ENCODE assay signal across 33 cellular contexts in the genomic region with DNA sequence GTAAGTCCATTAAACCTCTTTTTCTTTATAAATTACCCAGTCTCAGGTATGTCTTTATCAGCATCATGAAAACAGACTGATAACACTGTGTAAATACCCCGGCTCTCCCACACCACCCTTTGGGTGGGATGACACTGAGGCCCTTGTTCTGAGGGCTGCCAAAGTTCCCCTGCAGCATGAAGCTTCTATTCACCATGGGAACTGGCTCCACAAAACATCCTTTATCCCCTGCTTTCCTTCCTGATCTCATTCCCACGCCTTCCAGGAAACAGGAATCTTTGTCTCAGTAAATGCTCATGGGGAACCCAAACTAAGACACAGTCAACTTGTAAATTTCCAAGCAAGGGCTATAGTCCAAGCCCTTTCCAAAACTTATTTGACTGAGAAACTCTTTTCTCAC.
"Had no signal": no experiment of that assay in that cellular context is flagged by ENCODE, and none has a peak within 500 bp of the region (broad histone marks: within the 10 kb centered on the region; RNA-seq: fewer than 3 reads in every experiment).

No MANE protein-coding gene starts in this region.

- H3K4me3 ChIP-seq: K562, Peyer's patch had no signal

- H3K36me3 Mint-ChIP-seq: activated naive CD8-positive, alpha-beta T cell treated with anti-CD3 and anti-CD28 coated beads for 36 hours had no signal

- H3K4me3 Mint-ChIP-seq: activated CD8-positive, alpha-beta T cell treated with anti-CD3 and anti-CD28 coated beads for 36 hours; activated naive CD8-positive, alpha-beta T cell treated with anti-CD3 and anti-CD28 coated beads for 36 hours; activated T-cell treated with anti-CD3 and anti-CD28 coated beads, Interleukin-2, amount 50 U/mL, for 72 hours; activated T-helper 17 cell treated with anti-CD3 and anti-CD28 coated beads, Interleukin-2, amount 50 U/mL, for 72 hours had no signal

- DNase-seq: activated CD4-positive, alpha-beta T cell treated with anti-CD3 and anti-CD28 coated beads for 1 hour; activated CD4-positive, alpha-beta T cell treated with anti-CD3 and anti-CD28 coated beads for 48 hours; activated CD4-positive, CD25-positive, alpha-beta regulatory T cell; activated CD8-positive, alpha-beta T cell treated with anti-CD3 and anti-CD28 coated beads for 36 hours; activated effector memory CD4-positive, alpha-beta T cell treated with anti-CD3 and anti-CD28 coated beads, Interleukin-2, amount 50 U/mL, for 16 hours; activated naive CD4-positive, alpha-beta T cell; activated naive CD4-positive, alpha-beta T cell treated with anti-CD3 and anti-CD28 coated beads, Interleukin-2, amount 50 U/mL, for 16 hours; activated naive CD8-positive, alpha-beta T cell treated with anti-CD3 and anti-CD28 coated beads for 36 hours; activated T-cell treated with anti-CD3 and anti-CD28 coated beads, Interleukin-2, amount 50 U/mL, for 1 hour; activated T-cell treated with anti-CD3 and anti-CD28 coated beads, Interleukin-2, amount 50 U/mL, for 72 hours; amniotic stem cell; aorta; brain microvascular endothelial cell; NCI-H1092 treated with DMSO at 0.1 percent for 48 hours; NCI-H1417 treated with DMSO at 0.1 percent for 48 hours; NCI-H187 treated with DMSO at 0.1 percent for 48 hours; NCI-H2081; NCI-H345; NCI-H510A; NCI-H526; NCI-H748 treated with DMSO at 0.1 percent for 48 hours; NK-92 treated with Interleukin-12 subunit alpha and Interleukin-12 subunit beta, amount 100 ng/mL, for 24 hours; PC-3; Peyer's patch; SIG-M5; SW 1271; T-helper 1 cell; T1000; WERI-Rb-1 had no signal

- H3K27ac ChIP-seq: brain microvascular endothelial cell, Peyer's patch, RWPE1, WERI-Rb-1 had no signal

- H3K9me3 ChIP-seq: Peyer's patch had no signal

- ATAC-seq: activated CD8-positive, alpha-beta T cell treated with anti-CD3 and anti-CD28 coated beads for 36 hours; activated T-cell treated with anti-CD3 and anti-CD28 coated beads, Interleukin-2, amount 50 U/mL, for 72 hours; activated T-helper 17 cell treated with anti-CD3 and anti-CD28 coated beads, Interleukin-2, amount 50 U/mL, for 72 hours; K562; PC-3; Right ventricle myocardium inferior had no signal

- H3K27me3 Mint-ChIP-seq: activated naive CD8-positive, alpha-beta T cell treated with anti-CD3 and anti-CD28 coated beads for 36 hours had no signal

- H3K4me1 Mint-ChIP-seq: activated naive CD8-positive, alpha-beta T cell treated with anti-CD3 and anti-CD28 coated beads for 36 hours; activated T-helper 17 cell treated with anti-CD3 and anti-CD28 coated beads, Interleukin-2, amount 50 U/mL, for 72 hours had no signal

- H3K36me3 ChIP-seq: brain microvascular endothelial cell, Peyer's patch, WERI-Rb-1 had no signal

- FAIRE-seq: K562 had no signal

- H3K9me3 Mint-ChIP-seq: activated T-helper 17 cell treated with anti-CD3 and anti-CD28 coated beads, Interleukin-2, amount 50 U/mL, for 72 hours had no signal

- H3K27me3 ChIP-seq: brain microvascular endothelial cell, Peyer's patch had no signal

- H3K27ac Mint-ChIP-seq: activated CD8-positive, alpha-beta T cell treated with anti-CD3 and anti-CD28 coated beads for 36 hours; activated naive CD8-positive, alpha-beta T cell treated with anti-CD3 and anti-CD28 coated beads for 36 hours; activated T-cell treated with anti-CD3 and anti-CD28 coated beads, Interleukin-2, amount 50 U/mL, for 72 hours; activated T-helper 17 cell treated with anti-CD3 and anti-CD28 coated beads, Interleukin-2, amount 50 U/mL, for 72 hours had no signal

- H3K4me1 ChIP-seq: Peyer's patch had no signal
